Comparison of ENCODE assay signal across 8 cellular contexts in genomic region chr20:46057856-46058655, GRCh38. TPM values are rescaled to one million over a fixed set of nuclear protein-coding genes. Genes with fewer than 3 reads are reported as not detected.
DNase-seq lines count a peak whose midpoint lies in the region; ATAC-seq and TF ChIP-seq lines count a peak whose summit lies in the region.

No MANE protein-coding gene starts in this region.

- peak; percentile 29 for TF ChIP-seq CTCF in GM12873 (IDR thresholded peaks at IDR 0.05; ENCODE audit: insufficient read depth, low read depth, low read length, missing control alignments)

- intact Hi-C loops in Right ventricle myocardium superior (cut with DNase I) = no loop called here
- intact Hi-C loops in posterior vena cava (cut with DNase I) = no loop called here

- ATAC-seq in Right ventricle myocardium superior (ENCODE audit: poor library complexity) (peak; percentile 52), GM18870 (IDR thresholded peaks at IDR 0.05; ENCODE audit: unreplicated experiment) (no peak)
- ATAC-seq in activated CD4-positive, CD25-positive, alpha-beta regulatory T cell treated with anti-CD3 and anti-CD28 coated beads, Interleukin-2, amount 50 U/mL, for 24 hours = no peak

- DNase-seq in activated CD8-positive, alpha-beta memory T cell treated with anti-CD3 and anti-CD28 coated beads, Interleukin-2, amount 50 U/mL, for 4 hours = peak; percentile 24
- DNase-seq in Right ventricle myocardium superior = peak; percentile 78
- peak; percentile 89 for DNase-seq in posterior vena cava (ENCODE audit: low spot score)
- DNase-seq in activated gamma-delta T cell (lab: John Stamatoyannopoulos, UW) = no peak
- DNase-seq in KG1 (lab: John Stamatoyannopoulos, UW) = no peak

RNA-seq across cellular contexts. Expression of gene SLC12A5, which starts 29.0 kb away (rescaled TPM):
- total RNA-seq in Right ventricle myocardium superior (not detected), posterior vena cava (under 1 TPM in 1 of 2 donors, not detected in 1; 0.48 TPM)

RNA-seq across cellular contexts. Expression of gene NCOA5, which starts 31.7 kb away (rescaled TPM):
- total RNA-seq in Right ventricle myocardium superior = 23.0 TPM
- total RNA-seq in posterior vena cava = 10 to 100 TPM; 18.7 to 20.4 TPM

RNA-seq across cellular contexts. Expression of gene MMP9, which starts 49.3 kb away (rescaled TPM):
- 0.48 TPM for total RNA-seq in Right ventricle myocardium superior
- total RNA-seq in posterior vena cava = 10 to 100 TPM in 1 of 2 donors, 1 to 10 TPM in 1; 2.2 to 16.6 TPM

Comparison
In these comparisons a context has a peak if more than half of its experiments do, and no peak if none do; other contexts are left out.
1. DNase-seq: peak in activated CD8-positive, alpha-beta memory T cell treated with anti-CD3 and anti-CD28 coated beads, Interleukin-2, amount 50 U/mL, for 4 hours (single experiment), Right ventricle myocardium superior (single experiment) and posterior vena cava (single experiment); none in activated gamma-delta T cell (single experiment) and KG1 (single experiment).